13 cellular contexts compared by ENCODE assay signal in genomic region chr2:168470188-168470879, GRCh38. TPM values are rescaled to one million over a fixed set of nuclear protein-coding genes. Genes with fewer than 3 reads are reported as not detected.
A peak's percentile ranks its signal among the peaks of the same experiment; 100 is the strongest.
DNase-seq lines count a peak whose midpoint lies in the region; ATAC-seq and TF ChIP-seq lines count a peak whose summit lies in the region.
"Had no signal": no experiment of that assay in that cellular context is flagged by ENCODE, and none has a peak within 500 bp of the region (broad histone marks: within the 10 kb centered on the region; RNA-seq: fewer than 3 reads in every experiment).

No MANE protein-coding gene starts in this region.

- H2AFZ ChIP-seq in PC-9, result no peak overlapping the region

- peaks cover 0 to 34% (median 20%) of the 10 kb centered on the region in 11 experiments; a peak in 19 of 22 replicates for H3K36me3 ChIP-seq in BLaER1 treated with 17β-estradiol and CSF1 and Interleukin-3, amounts not matched to agents 10 nM and 100 nM
- H3K36me3 ChIP-seq in ascending aorta (no peaks in the 10 kb centered on the region), PC-9 (ENCODE audit: low read depth) (no peaks in the 10 kb centered on the region)
- H3K36me3 ChIP-seq: spleen had no signal

- peaks cover 0 to 67% (median 15%) of the 10 kb centered on the region in 11 experiments; a peak in 13 of 22 replicates for H4K20me1 ChIP-seq in BLaER1 treated with 17β-estradiol and CSF1 and Interleukin-3, amounts not matched to agents 10 nM and 100 nM
- H4K20me1 ChIP-seq in PC-9 (ENCODE audit: insufficient read depth), result no peaks in the 10 kb centered on the region

- POLR2A ChIA-PET in PC-9 (lab: Charles Lee; ENCODE audit: unreplicated experiment), result no interaction called here

- H3F3A ChIP-seq in PC-9 (ENCODE audit: insufficient read depth, low read depth), result no peaks in the 10 kb centered on the region; the same call in 1 of the 2 replicates

- no peaks in the 10 kb centered on the region for H3K9me2 ChIP-seq in PC-9 (ENCODE audit: insufficient read depth)

- intact Hi-C loops in ascending aorta (cut with DNase I) (no loop called here), PC-9 (cut with micrococcal nuclease; ENCODE audit: unreplicated experiment) (no loop called here)

- H3K9ac ChIP-seq in BLaER1 treated with 17β-estradiol and CSF1 and Interleukin-3, amounts not matched to agents 10 nM and 100 nM, result peak overlapping the region in 5 of 11 experiments; percentile 9 to 58 (median 39); a peak in 3 of 22 replicates
- H3K9ac ChIP-seq: KMS-11 had no signal

- ATAC-seq in GM19455 (IDR thresholded peaks at IDR 0.05; ENCODE audit: unreplicated experiment), result peak; percentile 21

- TF ChIP-seq CTCF in ascending aorta (IDR thresholded peaks at IDR 0.05), result no peak
- TF ChIP-seq CTCF in PC-9 (conservative IDR thresholded peaks at IDR 0.05), result no peak

- 0 out of 2 replicates have a peak, but pooled peaks cover 4% of the 10 kb centered on the region for H3K79me2 ChIP-seq in PC-9 (ENCODE audit: low read depth)

- no TSS peak for BruUV-seq in PC-9 (replicated peaks; lab: Mats Ljungman, UMichigan)

- H3K27me3 ChIP-seq in BLaER1 treated with 17β-estradiol and CSF1 and Interleukin-3, amounts not matched to agents 10 nM and 100 nM, result no peaks in the 10 kb centered on the region
- H3K27me3 ChIP-seq in ascending aorta (no peaks in the 10 kb centered on the region), PC-9 (ENCODE audit: insufficient read depth, low read depth) (no peaks in the 10 kb centered on the region)
- H3K27me3 ChIP-seq: spleen had no signal

- DNase-seq in NCI-H82 treated with DMSO at 0.1 percent for 48 hours (lab: John Stamatoyannopoulos, UW; ENCODE audit: unreplicated experiment) (peak; percentile 77), left kidney (ENCODE audit: low read depth, low spot score) (peak; percentile 85), NCI-H1930 (lab: John Stamatoyannopoulos, UW) (no peak), Ammon's horn (ENCODE audit: low spot score) (no peak), ascending aorta (ENCODE audit: low spot score in 2 of 2) (no peak), PC-9 (no peak)
- DNase-seq: activated CD8-positive, alpha-beta memory T cell treated with anti-CD3 and anti-CD28 coated beads, Interleukin-2, amount 50 U/mL, for 4 hours; naive B cell; spleen had no signal

- H3K4me2 ChIP-seq in BLaER1 treated with 17β-estradiol and CSF1 and Interleukin-3, amounts not matched to agents 10 nM and 100 nM, result peak overlapping the region; percentile 70 to 93 (median 85)
- H3K4me2 ChIP-seq in PC-9, result no peak overlapping the region

- peak overlapping the region in 2 of 10 experiments; percentile 3 to 32; a peak in 3 of 20 replicates for H3K4me3 ChIP-seq in BLaER1 treated with 17β-estradiol and CSF1 and Interleukin-3, amounts not matched to agents 10 nM and 100 nM
- H3K4me3 ChIP-seq in ascending aorta (no peak overlapping the region), PC-9 (no peak overlapping the region)
- H3K4me3 ChIP-seq: spleen had no signal

- peaks cover 57 to 60% (median 58%) of the 10 kb centered on the region in 10 experiments for H3K4me1 ChIP-seq in BLaER1 treated with 17β-estradiol and CSF1 and Interleukin-3, amounts not matched to agents 10 nM and 100 nM
- H3K4me1 ChIP-seq in ascending aorta (peaks cover 0 to 9% of the 10 kb centered on the region in 2 donors), PC-9 (replicated peaks; ENCODE audit: insufficient read depth) (peaks cover 15% of the 10 kb centered on the region)

- CTCF ChIA-PET in PC-9 (lab: Charles Lee), result no interaction called here

- peak overlapping the region in 9 of 11 experiments; percentile 54 to 75 (median 73); a peak in 18 of 22 replicates for H3K27ac ChIP-seq in BLaER1 treated with 17β-estradiol and CSF1 and Interleukin-3, amounts not matched to agents 10 nM and 100 nM
- no peak overlapping the region for H3K27ac ChIP-seq in ascending aorta
- no peak overlapping the region for H3K27ac ChIP-seq in PC-9
- H3K27ac ChIP-seq: epithelial cell of prostate, KMS-11 had no signal

- peaks cover 0 to 32% (median 23%) of the 10 kb centered on the region in 11 experiments; a peak in 15 of 22 replicates for H3K9me3 ChIP-seq in BLaER1 treated with 17β-estradiol and CSF1 and Interleukin-3, amounts not matched to agents 10 nM and 100 nM (replicated peaks in 1 of 11)
- no peaks in the 10 kb centered on the region for H3K9me3 ChIP-seq in ascending aorta
- no peaks in the 10 kb centered on the region for H3K9me3 ChIP-seq in PC-9 (ENCODE audit: insufficient read depth, low read depth)
- H3K9me3 ChIP-seq: spleen had no signal

RNA-seq across cellular contexts. Expression of gene CERS6, which starts 14.3 kb away (rescaled TPM):
- total RNA-seq in ascending aorta, result 10.9 TPM
- total RNA-seq in PC-9 (2021), result 7.5 and 8.3 TPM in 2 replicates

Comparison
In these comparisons a context has a peak if more than half of its experiments do, and no peak if none do; other contexts are left out.
1. H3K27ac ChIP-seq: peak in BLaER1 treated with 17β-estradiol and CSF1 and Interleukin-3, amounts not matched to agents 10 nM and 100 nM (9 of 11); none in ascending aorta (0 of 2) and PC-9 (single experiment).
2. DNase-seq: peak in NCI-H82 treated with DMSO at 0.1 percent for 48 hours (single experiment) and left kidney (single experiment); none in NCI-H1930 (0 of 2), Ammon's horn (single experiment), ascending aorta (0 of 2) and PC-9 (0 of 2).